In genomic region chr12:46390304-46390703, GRCh38 we compare ENCODE assay signal across 12 cellular contexts. TPM values are rescaled to one million over a fixed set of nuclear protein-coding genes. Genes with fewer than 3 reads are reported as not detected.
DNase-seq lines count a peak whose midpoint lies in the region; ATAC-seq, FAIRE-seq and TF ChIP-seq lines count a peak whose summit lies in the region.
"Had no signal": no experiment of that assay in that cellular context is flagged by ENCODE, and none has a peak within 500 bp of the region (broad histone marks: within the 10 kb centered on the region; RNA-seq: fewer than 3 reads in every experiment).

No MANE protein-coding gene starts in this region.

- TF ChIP-seq CTCF in 22Rv1 (IDR thresholded peaks at IDR 0.05), result no peak

- no peak for TF ChIP-seq POLR2A in H54 (IDR thresholded peaks at IDR 0.05; ENCODE audit: low read depth, low read length)

- no peak for ATAC-seq in activated T-helper 17 cell treated with anti-CD3 and anti-CD28 coated beads, Interleukin-2, amount 50 U/mL, for 72 hours (replicated peaks)

- no peaks in the 10 kb centered on the region for H3K36me3 ChIP-seq in muscle layer of colon (ENCODE audit: insufficient read depth, low read length)

- H3K4me1 Mint-ChIP-seq in activated T-helper 17 cell treated with anti-CD3 and anti-CD28 coated beads, Interleukin-2, amount 50 U/mL, for 72 hours, result peaks cover 13% of the 10 kb centered on the region

- DNase-seq in H54 (ENCODE audit: insufficient read length, low spot score) (no peak), DMS153 (lab: John Stamatoyannopoulos, UW) (no peak), SIG-M5 treated with dmso at 0.1 percent for 504 hours (lab: John Stamatoyannopoulos, UW; ENCODE audit: unreplicated experiment) (no peak), NCI-H2196 treated with DMSO at 0.1 percent for 48 hours (lab: John Stamatoyannopoulos, UW; ENCODE audit: unreplicated experiment) (no peak), cerebellum (ENCODE audit: low spot score) (no peak)
- DNase-seq: activated effector memory CD4-positive, alpha-beta T cell treated with anti-CD3 and anti-CD28 coated beads, Interleukin-2, amount 50 U/mL, for 16 hours; CD4-positive, CD25-positive, alpha-beta regulatory T cell; NCI-H1092 treated with DMSO at 0.1 percent for 48 hours had no signal

- H3K27me3 ChIP-seq in muscle layer of colon (ENCODE audit: control insufficient read depth in 1 of 2, insufficient read depth in 2 of 2, low read length in 2 of 2), result no peaks in the 10 kb centered on the region

- no peaks in the 10 kb centered on the region for H3K9me3 ChIP-seq in muscle layer of colon (ENCODE audit: low read length)

- no peak overlapping the region for H3K9ac ChIP-seq in muscle layer of colon (ENCODE audit: low read length)

- FAIRE-seq in H54 (lab: Jason Lieb, UNC), result peak; percentile 78

- H3K27ac Mint-ChIP-seq in activated T-helper 17 cell treated with anti-CD3 and anti-CD28 coated beads, Interleukin-2, amount 50 U/mL, for 72 hours, result no peak overlapping the region

- peaks cover 38% of the 10 kb centered on the region for H3K4me1 ChIP-seq in muscle layer of colon (ENCODE audit: insufficient read depth, low read length)

- no peaks in the 10 kb centered on the region for H3K36me3 Mint-ChIP-seq in activated T-helper 17 cell treated with anti-CD3 and anti-CD28 coated beads, Interleukin-2, amount 50 U/mL, for 72 hours (ENCODE audit: low read depth)

- H3K27me3 Mint-ChIP-seq in activated T-helper 17 cell treated with anti-CD3 and anti-CD28 coated beads, Interleukin-2, amount 50 U/mL, for 72 hours, result no peaks in the 10 kb centered on the region
- H3K27me3 Mint-ChIP-seq: CD4-positive, CD25-positive, alpha-beta regulatory T cell had no signal

- no peaks in the 10 kb centered on the region for H3K9me3 Mint-ChIP-seq in activated T-helper 17 cell treated with anti-CD3 and anti-CD28 coated beads, Interleukin-2, amount 50 U/mL, for 72 hours
- H3K9me3 Mint-ChIP-seq: neural crest cell had no signal

- no peak overlapping the region for H3K4me3 ChIP-seq in muscle layer of colon (ENCODE audit: low read depth in 1 of 2, low read length in 2 of 2)

- H3K4me3 Mint-ChIP-seq in activated T-helper 17 cell treated with anti-CD3 and anti-CD28 coated beads, Interleukin-2, amount 50 U/mL, for 72 hours, result peak overlapping the region; percentile 47
- H3K4me3 Mint-ChIP-seq: CD4-positive, CD25-positive, alpha-beta regulatory T cell had no signal

- peak overlapping the region; percentile 57 for H3K27ac ChIP-seq in 22Rv1
- H3K27ac ChIP-seq in muscle layer of colon (ENCODE audit: low read depth, low read length), result peak overlapping the region; percentile 1

RNA-seq across cellular contexts. Expression of gene SLC38A2, which starts 17.7 kb away (rescaled TPM):
- total RNA-seq in activated T-helper 17 cell treated with anti-CD3 and anti-CD28 coated beads, Interleukin-2, amount 50 U/mL, for 72 hours, result 100 to 1,000 TPM; 203 to 206 TPM
- total RNA-seq in cerebellum, result 201 TPM
